ENCODE assay signal across 8 cellular contexts in genomic region chr5:41270423-41271251, GRCh38. TPM values are rescaled to one million over a fixed set of nuclear protein-coding genes. Genes with fewer than 3 reads are reported as not detected.
DNase-seq lines count a peak whose midpoint lies in the region; ATAC-seq and TF ChIP-seq lines count a peak whose summit lies in the region.

No MANE protein-coding gene starts in this region.

- H3K4me1 Mint-ChIP-seq in activated naive CD8-positive, alpha-beta T cell treated with anti-CD3 and anti-CD28 coated beads, Interleukin-2, amount 50 U/mL, for 24 hours, result no peaks in the 10 kb centered on the region
- H3K4me1 Mint-ChIP-seq in activated naive CD8-positive, alpha-beta T cell treated with anti-CD3 and anti-CD28 coated beads for 36 hours, result no peaks in the 10 kb centered on the region
- H3K4me1 Mint-ChIP-seq in stimulated activated naive B cell treated with anti-CD40 and anti-IgM and Interleukin-4, amounts not matched to agents 10 μg/mL and 1 μg/mL and 100 μg/mL, for 72 hours, result no peaks in the 10 kb centered on the region

- no peak overlapping the region for H3K27ac ChIP-seq in ascending aorta

- H3K4me1 ChIP-seq in ascending aorta, result no peaks in the 10 kb centered on the region

- no peaks in the 10 kb centered on the region for H3K27me3 Mint-ChIP-seq in activated naive CD8-positive, alpha-beta T cell treated with anti-CD3 and anti-CD28 coated beads, Interleukin-2, amount 50 U/mL, for 24 hours
- no peaks in the 10 kb centered on the region for H3K27me3 Mint-ChIP-seq in activated naive CD8-positive, alpha-beta T cell treated with anti-CD3 and anti-CD28 coated beads for 36 hours
- no peaks in the 10 kb centered on the region for H3K27me3 Mint-ChIP-seq in stimulated activated naive B cell treated with anti-CD40 and anti-IgM and Interleukin-4, amounts not matched to agents 10 μg/mL and 1 μg/mL and 100 μg/mL, for 72 hours

- no peaks in the 10 kb centered on the region for H3K36me3 ChIP-seq in ascending aorta

- peak; percentile 33 for ATAC-seq in activated naive CD8-positive, alpha-beta T cell treated with anti-CD3 and anti-CD28 coated beads, Interleukin-2, amount 50 U/mL, for 24 hours
- peak; percentile 87 for ATAC-seq in HG02588 (IDR thresholded peaks at IDR 0.05; ENCODE audit: unreplicated experiment)
- ATAC-seq in stimulated activated naive B cell treated with anti-CD40 and anti-IgM and Interleukin-4, amounts not matched to agents 10 μg/mL and 1 μg/mL and 100 μg/mL, for 72 hours (replicated peaks), result peak; percentile 64 to 77

- no peaks in the 10 kb centered on the region for H3K36me3 Mint-ChIP-seq in activated naive CD8-positive, alpha-beta T cell treated with anti-CD3 and anti-CD28 coated beads, Interleukin-2, amount 50 U/mL, for 24 hours (ENCODE audit: low read depth)
- no peaks in the 10 kb centered on the region for H3K36me3 Mint-ChIP-seq in activated naive CD8-positive, alpha-beta T cell treated with anti-CD3 and anti-CD28 coated beads for 36 hours
- H3K36me3 Mint-ChIP-seq in stimulated activated naive B cell treated with anti-CD40 and anti-IgM and Interleukin-4, amounts not matched to agents 10 μg/mL and 1 μg/mL and 100 μg/mL, for 72 hours, result no peaks in the 10 kb centered on the region

- peak; percentile 47 to 76 (median 64) for TF ChIP-seq CTCF in ascending aorta (IDR thresholded peaks at IDR 0.05)

- no peak overlapping the region for H3K4me3 Mint-ChIP-seq in activated naive CD8-positive, alpha-beta T cell treated with anti-CD3 and anti-CD28 coated beads, Interleukin-2, amount 50 U/mL, for 24 hours
- no peak overlapping the region for H3K4me3 Mint-ChIP-seq in activated naive CD8-positive, alpha-beta T cell treated with anti-CD3 and anti-CD28 coated beads for 36 hours
- H3K4me3 Mint-ChIP-seq in stimulated activated naive B cell treated with anti-CD40 and anti-IgM and Interleukin-4, amounts not matched to agents 10 μg/mL and 1 μg/mL and 100 μg/mL, for 72 hours, result no peak overlapping the region

- H3K27ac Mint-ChIP-seq in activated naive CD8-positive, alpha-beta T cell treated with anti-CD3 and anti-CD28 coated beads, Interleukin-2, amount 50 U/mL, for 24 hours, result no peak overlapping the region
- H3K27ac Mint-ChIP-seq in activated naive CD8-positive, alpha-beta T cell treated with anti-CD3 and anti-CD28 coated beads for 36 hours, result no peak overlapping the region
- H3K27ac Mint-ChIP-seq in stimulated activated naive B cell treated with anti-CD40 and anti-IgM and Interleukin-4, amounts not matched to agents 10 μg/mL and 1 μg/mL and 100 μg/mL, for 72 hours, result no peak overlapping the region

- H3K4me3 ChIP-seq in ascending aorta, result no peak overlapping the region

- no peaks in the 10 kb centered on the region for H3K9me3 ChIP-seq in ascending aorta

- intact Hi-C loops in ascending aorta (cut with DNase I), result loop anchor here (1.0 to 10.0 kb wide), 4 partner anchors 242 to 573 kb away; partner anchors contain the start of genes C7 and PLCXD3

- no peaks in the 10 kb centered on the region for H3K27me3 ChIP-seq in ascending aorta

- no peaks in the 10 kb centered on the region for H3K9me3 Mint-ChIP-seq in activated naive CD8-positive, alpha-beta T cell treated with anti-CD3 and anti-CD28 coated beads, Interleukin-2, amount 50 U/mL, for 24 hours
- H3K9me3 Mint-ChIP-seq in activated naive CD8-positive, alpha-beta T cell treated with anti-CD3 and anti-CD28 coated beads for 36 hours, result no peaks in the 10 kb centered on the region
- H3K9me3 Mint-ChIP-seq in stimulated activated naive B cell treated with anti-CD40 and anti-IgM and Interleukin-4, amounts not matched to agents 10 μg/mL and 1 μg/mL and 100 μg/mL, for 72 hours, result no peaks in the 10 kb centered on the region

- no peak for DNase-seq in activated naive CD8-positive, alpha-beta T cell treated with anti-CD3 and anti-CD28 coated beads, Interleukin-2, amount 50 U/mL, for 24 hours
- no peak for DNase-seq in activated naive CD8-positive, alpha-beta T cell treated with anti-CD3 and anti-CD28 coated beads for 36 hours
- DNase-seq in NCI-H1105 treated with DMSO at 0.1 percent for 48 hours (lab: John Stamatoyannopoulos, UW) (peak; percentile 44), ascending aorta (ENCODE audit: low spot score in 2 of 2) (peak in 1 of 2 donors; percentile 64), hypothalamus (lab: John Stamatoyannopoulos, UW) (peak in 30 of 51 donors; percentile 1 to 73 (median 14)), cortex of kidney (lab: John Stamatoyannopoulos, UW) (no peak)
- no peak for DNase-seq in stimulated activated naive B cell treated with anti-CD40 and anti-IgM and Interleukin-4, amounts not matched to agents 10 μg/mL and 1 μg/mL and 100 μg/mL, for 72 hours

RNA-seq across cellular contexts. Expression of gene C6, which starts 57.3 kb away (rescaled TPM):
- not detected for total RNA-seq in activated naive CD8-positive, alpha-beta T cell treated with anti-CD3 and anti-CD28 coated beads for 36 hours
- total RNA-seq in ascending aorta, result 1.9 TPM

Comparison
In these comparisons a context has a peak if more than half of its experiments do, and no peak if none do; other contexts are left out.
1. ATAC-seq: peak in every context shown above with its lines; median percentile 87 in HG02588; 70 in stimulated activated naive B cell treated with anti-CD40 and anti-IgM and Interleukin-4, amounts not matched to agents 10 μg/mL and 1 μg/mL and 100 μg/mL, for 72 hours; 33 in activated naive CD8-positive, alpha-beta T cell treated with anti-CD3 and anti-CD28 coated beads, Interleukin-2, amount 50 U/mL, for 24 hours.
2. DNase-seq: peak in NCI-H1105 treated with DMSO at 0.1 percent for 48 hours (single experiment) and hypothalamus (30 of 51); none in activated naive CD8-positive, alpha-beta T cell treated with anti-CD3 and anti-CD28 coated beads, Interleukin-2, amount 50 U/mL, for 24 hours (single experiment), activated naive CD8-positive, alpha-beta T cell treated with anti-CD3 and anti-CD28 coated beads for 36 hours (single experiment), stimulated activated naive B cell treated with anti-CD40 and anti-IgM and Interleukin-4, amounts not matched to agents 10 μg/mL and 1 μg/mL and 100 μg/mL, for 72 hours (single experiment) and cortex of kidney (single experiment).